9 cellular contexts compared by ENCODE assay signal in the genomic region with DNA sequence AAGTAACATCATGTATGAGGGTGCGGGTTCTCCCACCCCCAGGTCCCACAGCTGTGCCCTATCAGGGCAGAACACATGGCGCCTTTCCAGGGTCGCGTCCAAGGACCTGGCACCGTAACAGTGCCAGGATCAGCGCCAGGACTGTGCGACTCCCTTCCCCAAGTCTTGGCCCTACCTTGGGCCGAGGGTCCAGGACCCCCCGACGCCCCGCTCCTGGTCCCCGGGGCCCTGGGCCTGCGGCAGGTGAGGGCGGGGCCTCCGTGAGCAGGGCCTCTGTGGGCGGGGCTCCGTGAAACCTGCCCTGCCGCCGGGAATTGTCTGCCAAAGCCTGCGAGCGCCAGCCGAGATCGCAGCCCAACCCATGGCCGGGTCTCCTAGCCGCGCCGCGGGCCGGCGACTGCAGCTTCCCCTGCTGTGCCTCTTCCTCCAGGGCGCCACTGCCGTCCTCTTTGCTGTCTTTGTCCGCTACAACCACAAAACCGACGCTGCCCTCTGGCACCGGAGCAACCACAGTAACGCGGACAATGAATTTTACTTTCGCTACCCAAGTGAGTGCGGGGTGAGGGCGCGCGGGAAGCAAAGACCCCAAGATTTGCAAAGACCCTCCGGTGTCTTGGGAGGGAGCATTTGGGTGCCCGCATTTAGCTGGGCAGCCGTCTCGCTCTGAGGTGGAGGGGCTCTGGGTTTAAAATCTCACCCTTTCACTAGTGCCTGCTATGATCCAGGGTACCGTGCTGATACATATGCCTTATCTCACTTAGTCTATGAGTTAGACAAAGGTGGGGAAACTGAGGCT. TPM values are rescaled to one million over a fixed set of nuclear protein-coding genes. Genes with fewer than 3 reads are reported as not detected.
DNase-seq lines count a peak whose midpoint lies in the region; ATAC-seq and TF ChIP-seq lines count a peak whose summit lies in the region.
"Had no signal": no experiment of that assay in that cellular context is flagged by ENCODE, and none has a peak within 500 bp of the region (broad histone marks: within the 10 kb centered on the region; RNA-seq: fewer than 3 reads in every experiment).

A gene with protein sequence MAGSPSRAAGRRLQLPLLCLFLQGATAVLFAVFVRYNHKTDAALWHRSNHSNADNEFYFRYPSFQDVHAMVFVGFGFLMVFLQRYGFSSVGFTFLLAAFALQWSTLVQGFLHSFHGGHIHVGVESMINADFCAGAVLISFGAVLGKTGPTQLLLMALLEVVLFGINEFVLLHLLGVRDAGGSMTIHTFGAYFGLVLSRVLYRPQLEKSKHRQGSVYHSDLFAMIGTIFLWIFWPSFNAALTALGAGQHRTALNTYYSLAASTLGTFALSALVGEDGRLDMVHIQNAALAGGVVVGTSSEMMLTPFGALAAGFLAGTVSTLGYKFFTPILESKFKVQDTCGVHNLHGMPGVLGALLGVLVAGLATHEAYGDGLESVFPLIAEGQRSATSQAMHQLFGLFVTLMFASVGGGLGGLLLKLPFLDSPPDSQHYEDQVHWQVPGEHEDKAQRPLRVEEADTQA (plus strand): TSS at position 323 of the 796 bp plus-strand sequence. CDS start 39 bp downstream, at position 362.

- TF ChIP-seq CTCF in Calu3 (IDR thresholded peaks at IDR 0.05; ENCODE audit: unreplicated experiment), result no peak
- TF ChIP-seq CTCF in adrenal gland (IDR thresholded peaks at IDR 0.05), result no peak
- TF ChIP-seq CTCF in smooth muscle cell (IDR thresholded peaks at IDR 0.05; ENCODE audit: borderline replicate concordance, insufficient read depth, poor library complexity, severe bottlenecking), result no peak

- peaks cover 7% of the 10 kb centered on the region for H3K4me1 Mint-ChIP-seq in Calu3 (ENCODE audit: low read depth, unreplicated experiment)

- no peak within 1 kb of the TSS for H3K27ac Mint-ChIP-seq in Calu3 (ENCODE audit: unreplicated experiment)

- no peaks in the 10 kb centered on the region for H3K27me3 ChIP-seq in adrenal gland
- peaks cover 36% of the 10 kb centered on the region for H3K27me3 ChIP-seq in iPS-18a (ENCODE audit: control insufficient read depth, insufficient read depth, low read length)
- H3K27me3 ChIP-seq in smooth muscle cell (ENCODE audit: low read depth), result no peaks in the 10 kb centered on the region

- H3F3A ChIP-seq in smooth muscle cell (ENCODE audit: low read depth), result no peaks in the 10 kb centered on the region

- H3K27ac ChIP-seq in adrenal gland (no peak within 1 kb of the TSS), iPS-18a (ENCODE audit: low read length) (no peak within 1 kb of the TSS), smooth muscle cell (ENCODE audit: low read depth) (no peak within 1 kb of the TSS)

- no peaks in the 10 kb centered on the region for H3K9me3 Mint-ChIP-seq in Calu3 (ENCODE audit: low read depth, unreplicated experiment)

- peak within 1 kb of the TSS; percentile 76 for H2AFZ ChIP-seq in smooth muscle cell (ENCODE audit: low read depth)

- H3K36me3 ChIP-seq in adrenal gland (replicated peaks in 1 of 2) (no peaks in the 10 kb centered on the region), iPS-18a (ENCODE audit: control insufficient read depth, low read depth, low read length) (no peaks in the 10 kb centered on the region), smooth muscle cell (ENCODE audit: low read depth) (no peaks in the 10 kb centered on the region)

- peaks cover 9% of the 10 kb centered on the region for H3K36me3 Mint-ChIP-seq in Calu3 (ENCODE audit: insufficient read depth, unreplicated experiment)

- H3K4me1 ChIP-seq in adrenal gland (replicated peaks in 1 of 2) (peaks cover 4 to 14% of the 10 kb centered on the region in 2 donors), iPS-18a (ENCODE audit: control insufficient read depth, low read depth, low read length) (peaks cover 8% of the 10 kb centered on the region), smooth muscle cell (ENCODE audit: low read depth) (no peaks in the 10 kb centered on the region)

- peak within 1 kb of the TSS; percentile 84 for H3K4me3 Mint-ChIP-seq in Calu3 (ENCODE audit: low read depth, unreplicated experiment)

- WGBS in adrenal gland, 4 donors, result 9 to 40% (median 13%) methylated on average over 3 to 48 of the region's 48 CpGs
- 16% methylated on average over 44 of the region's 48 CpGs for WGBS in smooth muscle cell (ENCODE audit: low lambda C conversion rate)

- H3K9ac ChIP-seq in iPS-18a (ENCODE audit: low read length), result peak within 1 kb of the TSS; percentile 62
- H3K9ac ChIP-seq in smooth muscle cell (ENCODE audit: low read depth), result no peak within 1 kb of the TSS

- ATAC-seq in GM18520 (IDR thresholded peaks at IDR 0.05; ENCODE audit: unreplicated experiment) (no peak), GM21360 (IDR thresholded peaks at IDR 0.05; ENCODE audit: unreplicated experiment) (no peak)

- peak in 1 of 2 donors; percentile 13 for TF ChIP-seq POLR2A in adrenal gland (IDR thresholded peaks at IDR 0.05)

- H4K20me1 ChIP-seq in smooth muscle cell (ENCODE audit: low read depth), result no peaks in the 10 kb centered on the region

- BruUV-seq in Calu3 (replicated peaks; lab: Mats Ljungman, UMichigan), result no TSS peak

- H3K4me3 ChIP-seq in adrenal gland, result peak within 1 kb of the TSS in 2 of 4 donors; percentile 48 to 58
- peak within 1 kb of the TSS; percentile 73 for H3K4me3 ChIP-seq in iPS-18a (ENCODE audit: low read length)
- H3K4me3 ChIP-seq in smooth muscle cell, result peak within 1 kb of the TSS; percentile 45

- intact Hi-C loops in Calu3 (cut with micrococcal nuclease; ENCODE audit: unreplicated experiment) (no loop called here), adrenal gland (cut with DNase I) (no loop called here)

- H3K4me2 ChIP-seq in smooth muscle cell, result peak within 1 kb of the TSS; percentile 85

- H3K9me3 ChIP-seq in adrenal gland (replicated peaks in 1 of 3) (no peaks in the 10 kb centered on the region), iPS-18a (ENCODE audit: control insufficient read depth, low read depth, low read length) (no peaks in the 10 kb centered on the region), smooth muscle cell (replicated peaks; ENCODE audit: low read depth) (no peaks in the 10 kb centered on the region)

- DNase-seq in Calu3 (peak; percentile 85), NCI-H1092 treated with DMSO at 0.1 percent for 48 hours (lab: John Stamatoyannopoulos, UW) (peak; percentile 22), adrenal gland (peak; percentile 33 to 71 (median 63)), smooth muscle cell (lab: John Stamatoyannopoulos, UW; ENCODE audit: unreplicated experiment) (no peak), NCI-H345 (lab: John Stamatoyannopoulos, UW) (no peak)

- no peaks in the 10 kb centered on the region for H3K79me2 ChIP-seq in smooth muscle cell (ENCODE audit: low read depth)

- CTCF ChIA-PET in Calu3 (lab: Charles Lee), result interaction anchor here (0.6 to 1.1 kb wide), 2 partner anchors 16 to 218 kb away, joined by 4 to 7 read pairs; no protein-coding TSS in a partner anchor

- peaks cover 52% of the 10 kb centered on the region for H3K27me3 Mint-ChIP-seq in Calu3 (ENCODE audit: unreplicated experiment)

RNA-seq across cellular contexts. Expression of the gene that starts here (rescaled TPM):
- 0.26 and 0.42 TPM in 2 replicates for total RNA-seq in Calu3 (2022)
- 1 to 10 TPM in 2 of 8 donors, under 1 TPM in 4, not detected in 2; 0.39 to 3.0 (median 0.99) TPM for total RNA-seq in adrenal gland
- 1 to 10 TPM in 2 of 3 donors, under 1 TPM in 1; 0.16 to 1.9 (median 1.6) TPM for polyA plus RNA-seq in adrenal gland
- 0.63 TPM in 1 of 2 replicates, not detected in the other for total RNA-seq in smooth muscle cell
- polyA plus RNA-seq in smooth muscle cell, result 0.09 TPM in 1 of 2 replicates, not detected in the other
- total RNA-seq: HT1080 had no signal

Comparison
In these comparisons a context has a peak if more than half of its experiments do, and no peak if none do; other contexts are left out.
1. Peak in DNase-seq in Calu3; RNA of the gene not detected or under 1 TPM.
2. DNase-seq: peak in NCI-H1092 treated with DMSO at 0.1 percent for 48 hours (single experiment) and adrenal gland (7 of 7); none in smooth muscle cell (single experiment) and NCI-H345 (single experiment).